31 cellular contexts compared by ENCODE assay signal in genomic region chrX:153455571-153455970, GRCh38. TPM values are rescaled to one million over a fixed set of nuclear protein-coding genes. Genes with fewer than 3 reads are reported as not detected.
"Had no signal": no experiment of that assay in that cellular context is flagged by ENCODE, and none has a peak within 500 bp of the region (broad histone marks: within the 10 kb centered on the region; RNA-seq: fewer than 3 reads in every experiment).

No MANE protein-coding gene starts in this region.

- H3K27me3 ChIP-seq: adrenal gland, body of pancreas, MG63, Peyer's patch, SJSA1 had no signal

- H3K36me3 Mint-ChIP-seq: activated naive CD4-positive, alpha-beta T cell treated with anti-CD3 and anti-CD28 coated beads, Interleukin-2, amount 50 U/mL, for 72 hours had no signal

- H3K4me3 Mint-ChIP-seq: activated CD4-positive, alpha-beta T cell treated with anti-CD3 and anti-CD28 coated beads, Interleukin-2, amount 10 ng/mL, durations not matched to agents 24 days and 14 days; activated CD8-positive, alpha-beta T cell treated with anti-CD3 and anti-CD28 coated beads, Interleukin-2, amount 10 ng/mL, durations not matched to agents 7 days and 5 days; activated naive CD4-positive, alpha-beta T cell treated with anti-CD3 and anti-CD28 coated beads for 36 hours; activated T-cell treated with anti-CD3 and anti-CD28 coated beads, Interleukin-2, amount 50 U/mL, for 24 hours; T-helper 1 cell treated with Interleukin-12 subunit alpha and Interleukin-12 subunit beta and Interleukin-4 antibody, amounts not matched to agents 30 μg/mL and 1 μg/mL, for 36 hours; T-helper 2 cell treated with Interferon-gamma antibody and Interleukin-4, amounts not matched to agents 5 μg/mL and 100 μg/mL, for 36 hours had no signal

- FAIRE-seq: astrocyte, TTC549 had no signal

- H3K36me3 ChIP-seq: adrenal gland, breast epithelium, SJSA1 had no signal

- ATAC-seq: activated CD8-positive, alpha-beta T cell treated with anti-CD3 and anti-CD28 coated beads, Interleukin-2, amount 10 ng/mL, durations not matched to agents 7 days and 5 days; activated naive CD4-positive, alpha-beta T cell treated with anti-CD3 and anti-CD28 coated beads, Interleukin-2, amount 50 U/mL, for 72 hours; body of pancreas; PC-3 had no signal

- H3K4me1 Mint-ChIP-seq: activated CD4-positive, alpha-beta T cell treated with anti-CD3 and anti-CD28 coated beads, Interleukin-2, amount 10 ng/mL, durations not matched to agents 24 days and 14 days had no signal

- H3K9me3 Mint-ChIP-seq: activated CD4-positive, alpha-beta T cell treated with anti-CD3 and anti-CD28 coated beads, Interleukin-2, amount 10 ng/mL, durations not matched to agents 24 days and 14 days; activated naive CD4-positive, alpha-beta T cell treated with anti-CD3 and anti-CD28 coated beads for 36 hours; activated naive CD4-positive, alpha-beta T cell treated with anti-CD3 and anti-CD28 coated beads, Interleukin-2, amount 50 U/mL, for 72 hours; activated T-cell treated with anti-CD3 and anti-CD28 coated beads, Interleukin-2, amount 50 U/mL, for 24 hours; T-helper 1 cell treated with Interleukin-12 subunit alpha and Interleukin-12 subunit beta and Interleukin-4 antibody, amounts not matched to agents 30 μg/mL and 1 μg/mL, for 36 hours; T-helper 2 cell treated with Interferon-gamma antibody and Interleukin-4, amounts not matched to agents 5 μg/mL and 100 μg/mL, for 36 hours had no signal

- H3K27ac Mint-ChIP-seq: activated CD4-positive, alpha-beta T cell treated with anti-CD3 and anti-CD28 coated beads, Interleukin-2, amount 10 ng/mL, durations not matched to agents 24 days and 14 days; activated CD8-positive, alpha-beta T cell treated with anti-CD3 and anti-CD28 coated beads, Interleukin-2, amount 10 ng/mL, durations not matched to agents 7 days and 5 days; activated naive CD4-positive, alpha-beta T cell treated with anti-CD3 and anti-CD28 coated beads for 36 hours; activated naive CD4-positive, alpha-beta T cell treated with anti-CD3 and anti-CD28 coated beads, Interleukin-2, amount 50 U/mL, for 72 hours; activated T-cell treated with anti-CD3 and anti-CD28 coated beads, Interleukin-2, amount 50 U/mL, for 24 hours; T-helper 1 cell treated with Interleukin-12 subunit alpha and Interleukin-12 subunit beta and Interleukin-4 antibody, amounts not matched to agents 30 μg/mL and 1 μg/mL, for 36 hours; T-helper 2 cell treated with Interferon-gamma antibody and Interleukin-4, amounts not matched to agents 5 μg/mL and 100 μg/mL, for 36 hours had no signal

- H3K4me3 ChIP-seq: adrenal gland, body of pancreas, breast epithelium, MG63, Peyer's patch, SJSA1 had no signal

- H3K4me1 ChIP-seq: adrenal gland, body of pancreas, breast epithelium, Peyer's patch, SJSA1 had no signal

- DNase-seq: activated CD4-positive, alpha-beta T cell treated with anti-CD3 and anti-CD28 coated beads, Interleukin-2, amount 10 ng/mL, durations not matched to agents 24 days and 14 days; activated CD4-positive, alpha-beta T cell treated with anti-CD3 and anti-CD28 coated beads, Interleukin-2, amount 50 U/mL, for 48 hours; activated CD8-positive, alpha-beta T cell treated with anti-CD3 and anti-CD28 coated beads, Interleukin-2, amount 10 ng/mL, durations not matched to agents 7 days and 5 days; activated gamma-delta T cell treated with Interleukin-2 at 50 U/mL for 16 hours; activated naive CD4-positive, alpha-beta T cell treated with anti-CD3 and anti-CD28 coated beads for 36 hours; activated T-cell treated with anti-CD3 and anti-CD28 coated beads, Interleukin-2, amount 50 U/mL, for 24 hours; adrenal gland; body of pancreas; Kasumi-1; MG63; NCI-H1048; NCI-H1105 treated with DMSO at 0.1 percent for 48 hours; NCI-H1436; NCI-H1930; NCI-H2081 treated with DMSO at 0.1 percent for 48 hours; NCI-H510A; NCI-H526; NCI-H748 treated with DMSO at 0.1 percent for 48 hours; NK-92 treated with Interleukin-12 subunit alpha and Interleukin-12 subunit beta, amount 100 ng/mL, for 24 hours; PC-3; Peyer's patch; RPMI8226; SHP77 treated with DMSO at 0.1 percent for 48 hours had no signal

- H3K9me3 ChIP-seq: adrenal gland, body of pancreas, breast epithelium, MG63, Peyer's patch, SJSA1 had no signal

- H3K27me3 Mint-ChIP-seq: activated CD4-positive, alpha-beta T cell treated with anti-CD3 and anti-CD28 coated beads, Interleukin-2, amount 10 ng/mL, durations not matched to agents 24 days and 14 days had no signal

- H3K27ac ChIP-seq: adrenal gland, body of pancreas, Peyer's patch, SJSA1 had no signal

RNA-seq across cellular contexts. Expression of gene BGN, which starts 39.2 kb away (rescaled TPM):
- total RNA-seq: activated CD4-positive, alpha-beta T cell treated with anti-CD3 and anti-CD28 coated beads, Interleukin-2, amount 10 ng/mL, durations not matched to agents 24 days and 14 days; activated CD8-positive, alpha-beta T cell treated with anti-CD3 and anti-CD28 coated beads, Interleukin-2, amount 10 ng/mL, durations not matched to agents 7 days and 5 days; activated naive CD4-positive, alpha-beta T cell treated with anti-CD3 and anti-CD28 coated beads for 36 hours; activated naive CD4-positive, alpha-beta T cell treated with anti-CD3 and anti-CD28 coated beads, Interleukin-2, amount 50 U/mL, for 72 hours; PC-3 had no signal

RNA-seq across cellular contexts. Expression of gene ZFP92, which starts 44.3 kb away (rescaled TPM):
- total RNA-seq: PC-3, SJSA1 had no signal

RNA-seq across cellular contexts. Expression of gene PNMA6E, which starts 54.4 kb away (rescaled TPM):
- total RNA-seq: activated CD4-positive, alpha-beta T cell treated with anti-CD3 and anti-CD28 coated beads, Interleukin-2, amount 10 ng/mL, durations not matched to agents 24 days and 14 days; activated CD8-positive, alpha-beta T cell treated with anti-CD3 and anti-CD28 coated beads, Interleukin-2, amount 10 ng/mL, durations not matched to agents 7 days and 5 days; activated naive CD4-positive, alpha-beta T cell treated with anti-CD3 and anti-CD28 coated beads for 36 hours; activated naive CD4-positive, alpha-beta T cell treated with anti-CD3 and anti-CD28 coated beads, Interleukin-2, amount 50 U/mL, for 72 hours; astrocyte; body of pancreas; breast epithelium; cardiac septum; PC-3; Peyer's patch; SJSA1 had no signal
